Comparison of ENCODE assay signal across 8 cellular contexts in genomic region chr2:175403599-175404221, GRCh38.
"Had no signal": no experiment of that assay in that cellular context is flagged by ENCODE, and none has a peak within 500 bp of the region (broad histone marks: within the 10 kb centered on the region; RNA-seq: fewer than 3 reads in every experiment).

No MANE protein-coding gene starts in this region.

- H3K4me3 ChIP-seq: GM12878 had no signal

- DNase-seq: GDM1, GF-D8 had no signal

- FAIRE-seq: G401.6, GM12878, GM12891, GM12892, GM18507, GM19239 had no signal

- ATAC-seq: GM12878 had no signal
